12 cellular contexts compared by ENCODE assay signal in genomic region chr2:207219716-207220414, GRCh38. TPM values are rescaled to one million over a fixed set of nuclear protein-coding genes. Genes with fewer than 3 reads are reported as not detected.
DNase-seq lines count a peak whose midpoint lies in the region; ATAC-seq and TF ChIP-seq lines count a peak whose summit lies in the region.
"Had no signal": no experiment of that assay in that cellular context is flagged by ENCODE, and none has a peak within 500 bp of the region (broad histone marks: within the 10 kb centered on the region; RNA-seq: fewer than 3 reads in every experiment).

No MANE protein-coding gene starts in this region.

- H3K79me1 ChIP-seq in IMR-90 (ENCODE audit: low read depth in 1 of 2, low read length in 2 of 2): no peaks in the 10 kb centered on the region

- no peak overlapping the region for H3K27ac ChIP-seq in IMR-90 (ENCODE audit: insufficient read depth, low read length)
- H3K27ac ChIP-seq in brain microvascular endothelial cell: peak overlapping the region; percentile 42
- no peak overlapping the region for H3K27ac ChIP-seq in thyroid gland
- H3K27ac ChIP-seq: Peyer's patch had no signal

- no peak overlapping the region for H3K23ac ChIP-seq in IMR-90 (ENCODE audit: low read depth, low read length)

- CTCF ChIA-PET in IMR-90 (lab: Yijun Ruan, JAX): interaction anchor here (0.5 to 0.7 kb wide), 2 partner anchors 17 to 140 kb away, joined by 3 read pairs; no protein-coding TSS in a partner anchor

- H2AK5ac ChIP-seq in IMR-90 (ENCODE audit: low read depth, low read length): no peak overlapping the region

- H3K9me3 ChIP-seq in IMR-90 (ENCODE audit: control insufficient read depth, insufficient read depth, low read length): no peaks in the 10 kb centered on the region
- H3K9me3 ChIP-seq in thyroid gland: no peaks in the 10 kb centered on the region
- H3K9me3 ChIP-seq: Peyer's patch had no signal

- no peaks in the 10 kb centered on the region for H4K20me1 ChIP-seq in IMR-90 (ENCODE audit: insufficient read depth, low read length)

- H4K5ac ChIP-seq in IMR-90 (ENCODE audit: low read depth, low read length): no peak overlapping the region

- H4K8ac ChIP-seq in IMR-90 (ENCODE audit: low read depth in 2 of 2, low read length in 2 of 2): no peak overlapping the region

- peak overlapping the region; percentile 64 for H3K4me2 ChIP-seq in IMR-90 (ENCODE audit: low read depth, low read length)

- no peak overlapping the region for H2AK9ac ChIP-seq in IMR-90 (replicated peaks; ENCODE audit: low read depth, low read length, poor library complexity)

- H3K14ac ChIP-seq in IMR-90 (replicated peaks; ENCODE audit: low read depth, low read length): no peak overlapping the region

- H3K56ac ChIP-seq in IMR-90 (ENCODE audit: extremely low read depth, insufficient read depth, low read length): no peak overlapping the region

- no peak overlapping the region for H2BK15ac ChIP-seq in IMR-90 (ENCODE audit: low read depth, low read length)

- peak; percentile 91 for ATAC-seq in IMR-90 (ENCODE audit: low read depth)
- no peak for ATAC-seq in HG03439 (IDR thresholded peaks at IDR 0.05; ENCODE audit: unreplicated experiment)
- no peak for ATAC-seq in HG03460 (IDR thresholded peaks at IDR 0.05; ENCODE audit: unreplicated experiment)

- no peak overlapping the region for H3K4ac ChIP-seq in IMR-90 (ENCODE audit: low read depth, low read length)

- H3K4me3 ChIP-seq in IMR-90 (ENCODE audit: insufficient read depth, low read depth, low read length) (no peak overlapping the region), brain microvascular endothelial cell (ENCODE audit: low read depth, low read length) (no peak overlapping the region), thyroid gland (replicated peaks in 1 of 3) (no peak overlapping the region)
- H3K4me3 ChIP-seq: lung, Peyer's patch had no signal

- POLR2A ChIA-PET in IMR-90 (lab: Charles Lee; ENCODE audit: unreplicated experiment): interaction anchor here (0.5 to 1.1 kb wide), 3 partner anchors 34 to 55 kb away, joined by 3 to 4 read pairs (median 3); partner anchors contain the start of gene KLF7

- H3K9me1 ChIP-seq in IMR-90 (ENCODE audit: insufficient read depth, low read length): peaks cover 5% of the 10 kb centered on the region; the same call in 1 of the 2 replicates

- 90% methylated on average over 2 of the region's 9 CpGs; no CpG with 5 or more reads in 1 of the 2 experiments for WGBS in IMR-90 (ENCODE audit: extremely low coverage in 2 of 2, insufficient read length in 1 of 2), 2 experiments
- WGBS in thyroid gland, 2 donors: 62 to 70% methylated on average over 9 of the region's 9 CpGs

- TF ChIP-seq CTCF in IMR-90 (conservative IDR thresholded peaks at IDR 0.05; ENCODE audit: low read depth, low read length) (no peak), brain microvascular endothelial cell (IDR thresholded peaks at IDR 0.05; ENCODE audit: low read depth, low read length, missing control alignments) (no peak), thyroid gland (IDR thresholded peaks at IDR 0.05) (no peak)

- in situ Hi-C loops in IMR-90 (cut with MboI; ENCODE audit: low sequenced_read_pairs): no loop called here
- in situ Hi-C loops in brain microvascular endothelial cell (cut with HindIII; ENCODE audit: low pct_ligation_motif_present, low sequenced_read_pairs): no loop called here
- in situ Hi-C loops in KBM-7 (cut with MboI; ENCODE audit: low pct_unique_long_range_greater_than_20kb, low sequenced_read_pairs): no loop called here

- H3K4me1 ChIP-seq in IMR-90 (ENCODE audit: control insufficient read depth, insufficient read depth, low read length) (peaks cover 7% of the 10 kb centered on the region), thyroid gland (no peaks in the 10 kb centered on the region)
- H3K4me1 ChIP-seq: Peyer's patch had no signal

- TF ChIP-seq POLR2A in IMR-90 (IDR thresholded peaks at IDR 0.05; ENCODE audit: low read depth, low read length) (no peak), thyroid gland (IDR thresholded peaks at IDR 0.05) (no peak)

- peak; percentile 37 for TF ChIP-seq RAD21 in IMR-90 (IDR thresholded peaks at IDR 0.05; ENCODE audit: low read length)

- DNase-seq in AG08396 (ENCODE audit: low spot score): peak; percentile 38
- DNase-seq in IMR-90: peak; percentile 88
- DNase-seq in brain microvascular endothelial cell: peak; percentile 91
- DNase-seq in iris pigment epithelial cell (ENCODE audit: low read depth): peak; percentile 77
- no peak for DNase-seq in thyroid gland
- DNase-seq in KBM-7: no peak
- DNase-seq: central memory CD4-positive, alpha-beta T cell; NCI-H187; Peyer's patch had no signal

- intact Hi-C loops in IMR-90 (cut with micrococcal nuclease): loop anchor here (1.0 to 5.0 kb wide), 2 partner anchors 38 to 54 kb away; no protein-coding TSS in a partner anchor
- intact Hi-C loops in thyroid gland (cut with DNase I): no loop called here

- H3K36me3 ChIP-seq in IMR-90 (ENCODE audit: control insufficient read depth, insufficient read depth, low read length) (no peaks in the 10 kb centered on the region), brain microvascular endothelial cell (replicated peaks) (no peaks in the 10 kb centered on the region), thyroid gland (no peaks in the 10 kb centered on the region)
- H3K36me3 ChIP-seq: Peyer's patch had no signal

- dilution Hi-C loops in IMR-90 (cut with HindIII; ENCODE audit: low sequenced_read_pairs, unreplicated experiment): no loop called here

- no peak overlapping the region; the same call in 1 of the 2 replicates for H2BK20ac ChIP-seq in IMR-90 (ENCODE audit: low read depth, low read length)

- H3K27me3 ChIP-seq in IMR-90 (ENCODE audit: control insufficient read depth, insufficient read depth, low read length) (no peaks in the 10 kb centered on the region), brain microvascular endothelial cell (replicated peaks) (no peaks in the 10 kb centered on the region), thyroid gland (no peaks in the 10 kb centered on the region)
- H3K27me3 ChIP-seq: Peyer's patch had no signal

- peak overlapping the region; percentile 43; the same call in 1 of the 2 replicates for H3K18ac ChIP-seq in IMR-90 (ENCODE audit: low read depth, low read length)

- BruUV-seq in IMR-90 (replicated peaks; lab: Mats Ljungman, UMichigan): no TSS peak

- H2BK5ac ChIP-seq in IMR-90 (ENCODE audit: low read depth, low read length, poor library complexity, severe bottlenecking): no peak overlapping the region

- no peak overlapping the region for H2AFZ ChIP-seq in IMR-90 (replicated peaks; ENCODE audit: low read length, poor library complexity)

- no peak overlapping the region for H3K9ac ChIP-seq in IMR-90 (ENCODE audit: low read depth, low read length)

- no peak overlapping the region for H4K91ac ChIP-seq in IMR-90 (ENCODE audit: insufficient read depth, low read depth, low read length)

- no peak overlapping the region for H2BK120ac ChIP-seq in IMR-90 (ENCODE audit: low read depth, low read length)

TF ChIP-seq in IMR-90, 13 proteins besides CTCF, POLR2A, EP300 and RAD21:
- no peak for TF ChIP-seq ELK1 (IDR thresholded peaks at IDR 0.05; ENCODE audit: borderline replicate concordance, low read depth, low read length)
- no peak for TF ChIP-seq NFE2L2 (IDR thresholded peaks at IDR 0.05; ENCODE audit: low read depth, low read length)
- peak; percentile 35; the same call in 1 of the 2 replicates for TF ChIP-seq BHLHE40 (IDR thresholded peaks at IDR 0.05; ENCODE audit: low read depth, low read length)
- peak; percentile 40; the same call in 1 of the 2 replicates for TF ChIP-seq CEBPB (IDR thresholded peaks at IDR 0.05; ENCODE audit: low read depth, low read length)
- no peak for TF ChIP-seq CHD1 (IDR thresholded peaks at IDR 0.05; ENCODE audit: low read depth, low read length)
- 0 out of 2 replicates have a peak, but pooled peaks have one; percentile 9 for TF ChIP-seq SMC3 (IDR thresholded peaks at IDR 0.05; ENCODE audit: low read depth, low read length)
- no peak for TF ChIP-seq MAZ (IDR thresholded peaks at IDR 0.05; ENCODE audit: borderline replicate concordance, low read depth, low read length)
- TF ChIP-seq USF2 (IDR thresholded peaks at IDR 0.05; ENCODE audit: low read depth, low read length): no peak
- no peak for TF ChIP-seq MXI1 (IDR thresholded peaks at IDR 0.05; ENCODE audit: borderline replicate concordance, low read depth, low read length)
- TF ChIP-seq MAFK (IDR thresholded peaks at IDR 0.05; ENCODE audit: low read depth, low read length): 0 out of 2 replicates have a peak, but pooled peaks have one; percentile 2
- TF ChIP-seq FOS (IDR thresholded peaks at IDR 0.05; ENCODE audit: low read depth, low read length): peak; percentile 80
- no peak for TF ChIP-seq RFX5 (IDR thresholded peaks at IDR 0.05; ENCODE audit: low read depth, low read length)

RNA-seq across cellular contexts. Expression of gene KLF7, which starts 54.1 kb away (rescaled TPM):
- total RNA-seq in IMR-90 (2012; rRNA removed) (25.3 and 28.5 TPM in 2 replicates), thyroid gland (10 to 100 TPM; 19.4 to 29.5 (median 25.6) TPM)
- polyA plus RNA-seq in IMR-90 (2012; rRNA removed): 23.1 and 24.1 TPM in 2 replicates
- 5.1 and 8.5 TPM in 2 replicates for polyA plus RNA-seq in IMR-90 (2012; cell fraction: cytosol; rRNA removed)
- 33.0 and 75.4 TPM in 2 replicates for polyA plus RNA-seq in IMR-90 (2012; cell fraction: nucleus; rRNA removed; ENCODE audit: low replicate concordance)

Comparison
In these comparisons a context has a peak if more than half of its experiments do, and no peak if none do; other contexts are left out.
1. DNase-seq: peak in AG08396 (single experiment), IMR-90 (single experiment), brain microvascular endothelial cell (single experiment) and iris pigment epithelial cell (single experiment); none in thyroid gland (0 of 2) and KBM-7 (single experiment).